20 cellular contexts compared by ENCODE assay signal in genomic region chr9:70533492-70533891, GRCh38.
A peak's percentile ranks its signal among the peaks of the same experiment; 100 is the strongest.
DNase-seq lines count a peak whose midpoint lies in the region; ATAC-seq and TF ChIP-seq lines count a peak whose summit lies in the region.
"Had no signal": no experiment of that assay in that cellular context is flagged by ENCODE, and none has a peak within 500 bp of the region (broad histone marks: within the 10 kb centered on the region; RNA-seq: fewer than 3 reads in every experiment).

No MANE protein-coding gene starts in this region.

- H3K4me1 Mint-ChIP-seq in GM23338, result peaks cover 20% of the 10 kb centered on the region; the same call in 2 of the 3 replicates
- H3K4me1 Mint-ChIP-seq in chondrocyte (ENCODE audit: low read depth), result peaks cover 35% of the 10 kb centered on the region

- H3K36me3 ChIP-seq in GM23338 (ENCODE audit: insufficient read depth) (no peaks in the 10 kb centered on the region), skeletal muscle satellite cell (ENCODE audit: insufficient read depth, low read length) (no peaks in the 10 kb centered on the region)
- H3K36me3 ChIP-seq: MG63 had no signal

- H3K27me3 Mint-ChIP-seq in GM23338 (ENCODE audit: insufficient read depth, low read depth, poor library complexity), result no peaks in the 10 kb centered on the region
- H3K27me3 Mint-ChIP-seq in chondrocyte (ENCODE audit: low read depth), result no peaks in the 10 kb centered on the region

- H3K36me3 Mint-ChIP-seq in GM23338 (ENCODE audit: low read depth), result no peaks in the 10 kb centered on the region
- H3K36me3 Mint-ChIP-seq in chondrocyte (ENCODE audit: low read depth), result no peaks in the 10 kb centered on the region
- H3K36me3 Mint-ChIP-seq: CD8-positive, alpha-beta memory T cell; IgD-negative memory B cell had no signal

- H3K4me3 ChIP-seq in GM23338 (no peak overlapping the region), LNCaP clone FGC (ENCODE audit: low read depth, low read length) (no peak overlapping the region), skeletal muscle satellite cell (ENCODE audit: low read length) (no peak overlapping the region)
- H3K4me3 ChIP-seq: MG63 had no signal

- H3K9ac ChIP-seq in skeletal muscle satellite cell (ENCODE audit: low read depth, low read length), result peak overlapping the region; percentile 18

- H3K9me2 ChIP-seq in GM23338 (ENCODE audit: insufficient read depth), result peaks cover 9% of the 10 kb centered on the region; the same call in 1 of the 2 replicates

- H3F3A ChIP-seq in GM23338 (replicated peaks; ENCODE audit: low read depth), result no peaks in the 10 kb centered on the region

- H2AFZ ChIP-seq in GM23338, result no peak overlapping the region

- no peaks in the 10 kb centered on the region for H3K9me3 Mint-ChIP-seq in GM23338
- no peaks in the 10 kb centered on the region for H3K9me3 Mint-ChIP-seq in chondrocyte (ENCODE audit: low read depth)
- H3K9me3 Mint-ChIP-seq: CD8-positive, alpha-beta memory T cell; IgD-negative memory B cell had no signal

- in situ Hi-C loops in GM13977 (cut with MboI; ENCODE audit: low pct_unique_long_range_greater_than_20kb, low sequenced_read_pairs, unreplicated experiment), result no loop called here

- H3K27me3 ChIP-seq in GM23338 (ENCODE audit: insufficient read depth), result no peaks in the 10 kb centered on the region
- H3K27me3 ChIP-seq in skeletal muscle satellite cell (ENCODE audit: control insufficient read depth, insufficient read depth, low read length), result no peaks in the 10 kb centered on the region
- H3K27me3 ChIP-seq: MG63 had no signal

- no peaks in the 10 kb centered on the region for H3K9me3 ChIP-seq in skeletal muscle satellite cell (replicated peaks; ENCODE audit: low read length)
- H3K9me3 ChIP-seq: MG63 had no signal

- H3K4me2 ChIP-seq in GM23338 (no peak overlapping the region), skeletal muscle satellite cell (ENCODE audit: low read length) (no peak overlapping the region)

- H3K4me3 Mint-ChIP-seq in GM23338 (no peak overlapping the region), chondrocyte (ENCODE audit: unreplicated experiment) (no peak overlapping the region)
- H3K4me3 Mint-ChIP-seq: CD8-positive, alpha-beta memory T cell; IgD-negative memory B cell had no signal

- TF ChIP-seq CTCF in GM23338 (conservative IDR thresholded peaks at IDR 0.05; ENCODE audit: low read depth in 2 of 2) (no peak), LNCaP clone FGC (IDR thresholded peaks at IDR 0.05; ENCODE audit: control insufficient read depth, extremely low read depth, insufficient read depth) (no peak), chondrocyte (IDR thresholded peaks at IDR 0.05) (no peak), GM13977 (IDR thresholded peaks at IDR 0.05; ENCODE audit: extremely low read depth, insufficient read depth, missing control alignments) (no peak)

- H4K20me1 ChIP-seq in GM23338 (replicated peaks; ENCODE audit: insufficient read depth), result no peaks in the 10 kb centered on the region

- DNase-seq in GM23338 (ENCODE audit: low spot score) (no peak), LNCaP clone FGC (ENCODE audit: low read depth) (peak; percentile 31), chondrocyte (ENCODE audit: low spot score) (no peak), GM13977 (ENCODE audit: low spot score) (no peak)
- DNase-seq: ACHN; C1 segment of cervical spinal cord; CD8-positive, alpha-beta memory T cell; DMS53; H7; Karpas-422; MG63; NCI-H1092; NCI-H146; NCI-H2081; NCI-H748 treated with DMSO at 0.1 percent for 48 hours; SHP77 treated with DMSO at 0.1 percent for 48 hours had no signal

- no peaks in the 10 kb centered on the region for H3K79me2 ChIP-seq in GM23338 (replicated peaks; ENCODE audit: insufficient read depth)

- no peak overlapping the region for H3K27ac ChIP-seq in GM23338 (ENCODE audit: low read depth)

- H3K4me1 ChIP-seq in GM23338 (ENCODE audit: insufficient read depth) (peaks cover 6% of the 10 kb centered on the region; the same call in 1 of the 2 replicates), skeletal muscle satellite cell (ENCODE audit: control insufficient read depth, insufficient read depth, low read length) (peaks cover 18% of the 10 kb centered on the region)

- H3K27ac Mint-ChIP-seq in GM23338 (peak overlapping the region; percentile 12; the same call in 1 of the 2 replicates), chondrocyte (ENCODE audit: unreplicated experiment) (peak overlapping the region; percentile 78)
- H3K27ac Mint-ChIP-seq: IgD-negative memory B cell had no signal

- no peak for ATAC-seq in GM23338
- ATAC-seq in GM21515 (IDR thresholded peaks at IDR 0.05; ENCODE audit: unreplicated experiment), result no peak
- ATAC-seq in GM18520 (IDR thresholded peaks at IDR 0.05; ENCODE audit: unreplicated experiment), result no peak

TF ChIP-seq in GM23338, 12 proteins besides CTCF, POLR2A, EP300 and RAD21 (continues in another document):
- TF ChIP-seq REST (IDR thresholded peaks at IDR 0.05; ENCODE audit: unreplicated experiment), result no peak
- TF ChIP-seq JUNB (IDR thresholded peaks at IDR 0.05; ENCODE audit: unreplicated experiment), result no peak
- TF ChIP-seq EZH2phosphoT487 (IDR thresholded peaks at IDR 0.05; ENCODE audit: unreplicated experiment), result no peak
- TF ChIP-seq POLR2AphosphoS5 (IDR thresholded peaks at IDR 0.05; ENCODE audit: low read depth), result no peak
- TF ChIP-seq ZNF331 (CRISPR knock-in tag; IDR thresholded peaks at IDR 0.05; ENCODE audit: low read depth), result no peak
- no peak for TF ChIP-seq CREB1 (CRISPR knock-in tag; IDR thresholded peaks at IDR 0.05; ENCODE audit: low read depth)
- TF ChIP-seq, protein P1, sequence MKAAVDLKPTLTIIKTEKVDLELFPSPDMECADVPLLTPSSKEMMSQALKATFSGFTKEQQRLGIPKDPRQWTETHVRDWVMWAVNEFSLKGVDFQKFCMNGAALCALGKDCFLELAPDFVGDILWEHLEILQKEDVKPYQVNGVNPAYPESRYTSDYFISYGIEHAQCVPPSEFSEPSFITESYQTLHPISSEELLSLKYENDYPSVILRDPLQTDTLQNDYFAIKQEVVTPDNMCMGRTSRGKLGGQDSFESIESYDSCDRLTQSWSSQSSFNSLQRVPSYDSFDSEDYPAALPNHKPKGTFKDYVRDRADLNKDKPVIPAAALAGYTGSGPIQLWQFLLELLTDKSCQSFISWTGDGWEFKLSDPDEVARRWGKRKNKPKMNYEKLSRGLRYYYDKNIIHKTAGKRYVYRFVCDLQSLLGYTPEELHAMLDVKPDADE (IDR thresholded peaks at IDR 0.05), result no peak
- no peak for TF ChIP-seq EZH2 (IDR thresholded peaks at IDR 0.05; ENCODE audit: low read depth, unreplicated experiment)
- TF ChIP-seq STAT1 (IDR thresholded peaks at IDR 0.05; ENCODE audit: unreplicated experiment), result no peak
- TF ChIP-seq ZNF114 (CRISPR knock-in tag; IDR thresholded peaks at IDR 0.05), result no peak
